ENCODE assay signal across 9 cellular contexts in the genomic region with DNA sequence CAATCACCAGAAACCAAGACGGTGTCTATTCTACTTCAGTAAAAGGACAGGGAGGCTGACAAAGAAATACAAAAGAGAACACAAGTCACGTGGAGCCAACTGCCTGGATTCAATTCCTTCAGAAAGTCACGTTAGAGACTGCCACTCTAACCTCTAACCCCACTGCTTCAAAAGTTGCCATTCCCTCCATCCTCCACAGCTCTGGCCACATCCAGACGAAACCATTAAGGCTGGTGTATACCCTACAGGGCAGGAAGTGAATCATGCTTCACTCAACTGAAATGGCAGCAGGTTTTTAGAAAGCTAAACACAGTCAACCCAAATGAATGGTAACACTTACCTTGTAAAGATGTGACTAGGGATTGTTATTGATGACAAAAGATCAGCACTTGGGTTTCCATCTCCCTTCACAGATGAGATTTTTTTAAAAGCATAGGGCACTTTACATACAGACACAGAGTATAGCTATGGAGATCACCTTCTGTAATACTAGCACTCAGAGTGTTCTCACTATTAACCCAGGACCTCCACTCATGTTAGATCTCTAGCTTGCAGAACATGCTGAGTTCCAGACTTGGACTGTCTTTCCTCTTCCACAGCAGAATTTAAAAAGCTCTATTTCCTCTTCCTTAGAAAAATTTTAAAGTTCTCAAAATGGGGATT. TPM values are rescaled to one million over a fixed set of nuclear protein-coding genes. Genes with fewer than 3 reads are reported as not detected.
DNase-seq lines count a peak whose midpoint lies in the region; ATAC-seq and TF ChIP-seq lines count a peak whose summit lies in the region.
"Had no signal": no experiment of that assay in that cellular context is flagged by ENCODE, and none has a peak within 500 bp of the region (broad histone marks: within the 10 kb centered on the region; RNA-seq: fewer than 3 reads in every experiment).

No MANE protein-coding gene starts in this region.

- no peaks in the 10 kb centered on the region for H4K20me1 ChIP-seq in DND-41 (ENCODE audit: insufficient read depth, low read length)

- intact Hi-C loops in ovary (cut with DNase I): no loop called here
- intact Hi-C loops in spleen (cut with DNase I; ENCODE audit: low total_unique reads): no loop called here

- H3K4me3 ChIP-seq in DND-41 (ENCODE audit: low read depth in 1 of 2, low read length in 2 of 2): no peak overlapping the region
- no peak overlapping the region for H3K4me3 ChIP-seq in ovary
- H3K4me3 ChIP-seq in spleen: no peak overlapping the region

- H3K4me1 ChIP-seq in DND-41 (ENCODE audit: insufficient read depth, low read length) (peaks cover 15% of the 10 kb centered on the region), ovary (ENCODE audit: insufficient read depth) (no peaks in the 10 kb centered on the region), spleen (peaks cover 0 to 18% (median 4%) of the 10 kb centered on the region in 6 donors)

- H3K9me3 ChIP-seq in DND-41 (ENCODE audit: insufficient read depth, low read length, severe bottlenecking) (no peaks in the 10 kb centered on the region), ovary (no peaks in the 10 kb centered on the region), spleen (no peaks in the 10 kb centered on the region)

- H2AFZ ChIP-seq in DND-41 (ENCODE audit: low read depth, low read length): peak overlapping the region; percentile 64

- ATAC-seq in DND-41 (ENCODE audit: insufficient read depth, low read depth): peak; percentile 97
- ATAC-seq in esophagus mucosa: peak; percentile 52

- no peaks in the 10 kb centered on the region for H3K9me3 Mint-ChIP-seq in HFFc6
- H3K9me3 Mint-ChIP-seq: memory B cell had no signal

- H3K9ac ChIP-seq in DND-41 (ENCODE audit: low read depth, low read length): 0 out of 2 replicates have a peak overlapping the region, but pooled peaks have one; percentile 10

- H3K27me3 Mint-ChIP-seq in HFFc6 (ENCODE audit: insufficient read depth): no peaks in the 10 kb centered on the region; the same call in none of the 2 replicates

- no peaks in the 10 kb centered on the region for H3K27me3 ChIP-seq in DND-41 (ENCODE audit: insufficient read depth, low read length, poor library complexity)
- H3K27me3 ChIP-seq in ovary: no peaks in the 10 kb centered on the region
- no peaks in the 10 kb centered on the region for H3K27me3 ChIP-seq in spleen (replicated peaks in 1 of 7)

- H3K4me1 Mint-ChIP-seq in HFFc6 (ENCODE audit: low read depth): peaks cover 50% of the 10 kb centered on the region
- H3K4me1 Mint-ChIP-seq: memory B cell had no signal

- no peaks in the 10 kb centered on the region for H3K79me2 ChIP-seq in DND-41 (ENCODE audit: insufficient read depth, low read length)

- no peaks in the 10 kb centered on the region for H3K36me3 ChIP-seq in DND-41 (ENCODE audit: insufficient read depth, low read length)
- no peaks in the 10 kb centered on the region for H3K36me3 ChIP-seq in ovary
- no peaks in the 10 kb centered on the region for H3K36me3 ChIP-seq in spleen

- H3K36me3 Mint-ChIP-seq in HFFc6 (ENCODE audit: low read depth): no peaks in the 10 kb centered on the region
- H3K36me3 Mint-ChIP-seq: memory B cell had no signal

- WGBS in ovary, 3 donors: 90 to 93% (median 91%) methylated on average over 4 of the region's 4 CpGs
- 41 to 60% (median 49%) methylated on average over 4 of the region's 4 CpGs for WGBS in spleen, 5 donors

- peak overlapping the region; percentile 69 for H3K27ac ChIP-seq in DND-41 (ENCODE audit: low read length)
- no peak overlapping the region for H3K27ac ChIP-seq in ovary
- no peak overlapping the region for H3K27ac ChIP-seq in spleen

- no peak for TF ChIP-seq CTCF in DND-41 (IDR thresholded peaks at IDR 0.05; ENCODE audit: borderline replicate concordance, extremely low read depth, low read length, poor library complexity, severe bottlenecking)
- no peak for TF ChIP-seq CTCF in HFFc6 (IDR thresholded peaks at IDR 0.05)
- TF ChIP-seq CTCF in ovary (IDR thresholded peaks at IDR 0.05): no peak
- no peak for TF ChIP-seq CTCF in spleen (IDR thresholded peaks at IDR 0.05 in 8 of 11, conservative IDR thresholded peaks at IDR 0.05 in 3 of 11)

- TF ChIP-seq POLR2A in ovary (IDR thresholded peaks at IDR 0.05): no peak
- no peak for TF ChIP-seq POLR2A in spleen (IDR thresholded peaks at IDR 0.05)

- no peak for TF ChIP-seq EP300 in ovary (IDR thresholded peaks at IDR 0.05)

- H3K4me3 Mint-ChIP-seq in HFFc6: peak overlapping the region; percentile 38
- H3K4me3 Mint-ChIP-seq: memory B cell had no signal

- peak overlapping the region; percentile 80 for H3K27ac Mint-ChIP-seq in HFFc6
- H3K27ac Mint-ChIP-seq: memory B cell had no signal

- DNase-seq in DND-41 (peak; percentile 55), HFFc6 (peak; percentile 42), RKO (ENCODE audit: low spot score) (peak; percentile 40), ovary (no peak), inferior parietal cortex (ENCODE audit: extremely low spot score) (no peak), HuH-7 (ENCODE audit: low spot score) (no peak), spleen (no peak)

- H3K4me2 ChIP-seq in DND-41 (ENCODE audit: insufficient read depth, low read length): peak overlapping the region; percentile 30

RNA-seq across cellular contexts. Expression of a gene that starts 37.4 kb away (rescaled TPM):
- total RNA-seq in HFFc6 (2021; fragmentation: NEBNext Ultra II Directional; extraction: Animal tissue kit (Norgen Biotek cat#: 25700)): 1 to 10 TPM; 1.2 to 1.9 (median 1.6) TPM
- total RNA-seq in esophagus mucosa (7.9 TPM), ovary (10 to 100 TPM; 14.2 to 23.8 (median 17.0) TPM), spleen (10 to 100 TPM in 6 of 7 donors, 1 to 10 TPM in 1; 6.7 to 18.4 (median 14.7) TPM)
- polyA plus RNA-seq in ovary (10 to 100 TPM; 11.1 to 11.5 TPM), spleen (1 to 10 TPM in 1 of 3 donors, under 1 TPM in 2; 0.63 to 1.6 (median 0.83) TPM)

Comparison
In these comparisons a context has a peak if more than half of its experiments do, and no peak if none do; other contexts are left out.
1. DNase-seq: peak in DND-41 (single experiment), HFFc6 (single experiment) and RKO (single experiment); none in ovary (0 of 5), inferior parietal cortex (single experiment), HuH-7 (single experiment) and spleen (single experiment).